Comparison of ENCODE assay signal across 23 cellular contexts in the genomic region with DNA sequence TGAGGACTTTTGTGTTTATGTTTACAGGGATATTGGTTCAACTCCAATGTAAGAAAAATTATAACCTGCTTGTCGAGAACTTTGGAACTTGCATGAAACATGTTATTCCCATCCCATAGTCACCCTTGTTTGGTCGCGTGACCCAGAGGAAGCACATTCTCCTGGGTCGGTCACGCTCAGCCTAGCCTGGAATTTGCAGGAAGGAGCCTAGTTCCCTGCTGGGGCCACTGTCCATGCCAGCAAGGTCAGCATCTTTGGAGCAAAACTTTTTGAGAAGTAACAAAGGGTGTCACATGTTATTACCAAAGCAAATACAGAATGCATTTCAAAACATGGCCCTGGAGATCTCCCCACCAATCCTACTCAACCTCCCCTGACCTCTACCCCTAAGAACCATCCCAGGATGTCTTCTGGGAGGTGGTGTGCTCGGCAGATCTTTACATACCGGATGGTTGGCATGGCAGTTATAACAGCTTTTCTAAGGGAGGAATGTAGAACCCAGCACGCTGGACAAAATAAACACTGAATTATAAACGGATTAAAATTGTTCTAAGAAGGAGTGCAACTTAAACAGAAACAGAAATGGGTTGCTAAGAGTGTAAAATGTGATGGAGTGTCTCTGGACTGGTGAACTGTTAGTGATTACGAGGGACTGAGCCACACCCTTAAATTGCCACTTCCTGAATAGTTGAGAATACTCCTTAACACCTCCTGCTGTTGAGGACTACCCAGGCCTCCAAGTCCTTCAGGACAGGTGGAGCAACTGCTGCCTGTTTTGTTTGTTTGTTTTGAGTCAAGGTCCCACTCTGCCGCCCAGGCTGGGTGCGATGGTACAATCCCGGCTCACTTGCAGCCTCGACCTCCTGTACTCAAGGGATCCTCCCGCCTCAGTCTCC. TPM values are rescaled to one million over a fixed set of nuclear protein-coding genes. Genes with fewer than 3 reads are reported as not detected.
DNase-seq lines count a peak whose midpoint lies in the region; ATAC-seq and TF ChIP-seq lines count a peak whose summit lies in the region.
"Had no signal": no experiment of that assay in that cellular context is flagged by ENCODE, and none has a peak within 500 bp of the region (broad histone marks: within the 10 kb centered on the region; RNA-seq: fewer than 3 reads in every experiment).

No MANE protein-coding gene starts in this region.

- 76 to 84% (median 83%) methylated on average over 15 of the region's 15 CpGs for whole genome bisulfite sequencing in stomach, 5 donors

- no peaks in the 10 kb centered on the region for H3K36me3 Mint-ChIP-seq in natural killer cell
- peaks cover 15% of the 10 kb centered on the region for H3K36me3 Mint-ChIP-seq in natural killer cell treated with Interleukin-12 subunit alpha and Interleukin-12 subunit beta and Interleukin-15 and Interleukin-18, amount 100 ng/mL, for 72 hours
- H3K36me3 Mint-ChIP-seq: brain had no signal

- intact Hi-C loops in natural killer cell (cut with micrococcal nuclease) (no loop called here), sciatic nerve (cut with DNase I) (no loop called here), stomach (cut with DNase I; ENCODE audit: low total_unique reads) (no loop called here)

- H3K27me3 Mint-ChIP-seq in natural killer cell (ENCODE audit: low read depth in 2 of 2), result peaks cover 14 to 19% of the 10 kb centered on the region in 2 donors
- peaks cover 23 to 30% of the 10 kb centered on the region in 2 donors for H3K27me3 Mint-ChIP-seq in natural killer cell treated with Interleukin-12 subunit alpha and Interleukin-12 subunit beta and Interleukin-15 and Interleukin-18, amount 100 ng/mL, for 72 hours

- no peaks in the 10 kb centered on the region for H3K9me3 ChIP-seq in stomach
- H3K9me3 ChIP-seq: vagina had no signal

- no peak overlapping the region for H3K27ac Mint-ChIP-seq in natural killer cell
- peak overlapping the region in 1 of 2 donors; percentile 45 for H3K27ac Mint-ChIP-seq in natural killer cell treated with Interleukin-12 subunit alpha and Interleukin-12 subunit beta and Interleukin-15 and Interleukin-18, amount 100 ng/mL, for 72 hours
- H3K27ac Mint-ChIP-seq: activated naive CD8-positive, alpha-beta T cell treated with anti-CD3 and anti-CD28 coated beads, Interleukin-2, amount 50 U/mL, for 24 hours; brain; nephron progenitor cell had no signal

- peaks cover 0 to 11% (median 4%) of the 10 kb centered on the region in 4 donors for H3K4me1 ChIP-seq in stomach
- H3K4me1 ChIP-seq: vagina had no signal

- no peak for TF ChIP-seq EP300 in stomach (IDR thresholded peaks at IDR 0.05)

- no peak for DNase-seq in natural killer cell
- DNase-seq in natural killer cell treated with Interleukin-12 subunit alpha and Interleukin-12 subunit beta and Interleukin-15 and Interleukin-18, amount 100 ng/mL, for 72 hours (ENCODE audit: low spot score), result no peak
- DNase-seq in islet precursor cell, result peak; percentile 32
- no peak for DNase-seq in sciatic nerve (ENCODE audit: low spot score)
- DNase-seq in SIG-M5 treated with dmso at 0.1 percent for 504 hours (lab: John Stamatoyannopoulos, UW; ENCODE audit: unreplicated experiment), result no peak
- DNase-seq in stomach, result no peak
- DNase-seq in SW 1271 (lab: John Stamatoyannopoulos, UW), result no peak
- DNase-seq: activated CD4-positive, alpha-beta T cell treated with anti-CD3 and anti-CD28 coated beads for 48 hours; activated effector memory CD4-positive, alpha-beta T cell treated with anti-CD3 and anti-CD28 coated beads, Interleukin-2, amount 50 U/mL, for 16 hours; activated naive CD8-positive, alpha-beta T cell treated with anti-CD3 and anti-CD28 coated beads, Interleukin-2, amount 50 U/mL, for 24 hours; C1 segment of cervical spinal cord; HCEC 1CT; mammary epithelial cell; NCI-H1417; NCI-H524 treated with DMSO at 0.1 percent for 48 hours; nephron progenitor cell; posterior cingulate gyrus; stimulated activated CD4-positive, alpha-beta T cell treated with anti-CD3 and anti-CD28 coated beads, Interleukin-4, amount 100 ng/mL, for 24 hours had no signal

- peaks cover 16 to 22% of the 10 kb centered on the region in 2 donors for H3K4me1 Mint-ChIP-seq in natural killer cell
- H3K4me1 Mint-ChIP-seq in natural killer cell treated with Interleukin-12 subunit alpha and Interleukin-12 subunit beta and Interleukin-15 and Interleukin-18, amount 100 ng/mL, for 72 hours (ENCODE audit: low read depth in 2 of 2), result peaks cover 32 to 33% of the 10 kb centered on the region in 2 donors
- H3K4me1 Mint-ChIP-seq: brain had no signal

- no peaks in the 10 kb centered on the region for H3K36me3 ChIP-seq in stomach
- H3K36me3 ChIP-seq: vagina had no signal

- no peak overlapping the region for H3K4me3 ChIP-seq in stomach
- H3K4me3 ChIP-seq: smooth muscle cell, vagina had no signal

- H3K4me3 Mint-ChIP-seq in natural killer cell, result peak overlapping the region; percentile 40
- H3K4me3 Mint-ChIP-seq in natural killer cell treated with Interleukin-12 subunit alpha and Interleukin-12 subunit beta and Interleukin-15 and Interleukin-18, amount 100 ng/mL, for 72 hours, result no peak overlapping the region
- H3K4me3 Mint-ChIP-seq: activated naive CD8-positive, alpha-beta T cell treated with anti-CD3 and anti-CD28 coated beads, Interleukin-2, amount 50 U/mL, for 24 hours; brain; nephron progenitor cell had no signal

- H3K9me3 Mint-ChIP-seq in natural killer cell, result no peaks in the 10 kb centered on the region
- H3K9me3 Mint-ChIP-seq in natural killer cell treated with Interleukin-12 subunit alpha and Interleukin-12 subunit beta and Interleukin-15 and Interleukin-18, amount 100 ng/mL, for 72 hours, result no peaks in the 10 kb centered on the region
- H3K9me3 Mint-ChIP-seq: activated naive CD8-positive, alpha-beta T cell treated with anti-CD3 and anti-CD28 coated beads, Interleukin-2, amount 50 U/mL, for 24 hours had no signal

- ATAC-seq in natural killer cell (no peak), sciatic nerve (peak; percentile 70), GM21367 (IDR thresholded peaks at IDR 0.05; ENCODE audit: unreplicated experiment) (no peak)
- ATAC-seq in natural killer cell treated with Interleukin-12 subunit alpha and Interleukin-12 subunit beta and Interleukin-15 and Interleukin-18, amount 100 ng/mL, for 72 hours, result no peak
- ATAC-seq: activated naive CD8-positive, alpha-beta T cell treated with anti-CD3 and anti-CD28 coated beads, Interleukin-2, amount 50 U/mL, for 24 hours had no signal

- H3K27me3 ChIP-seq in stomach, result no peaks in the 10 kb centered on the region
- H3K27me3 ChIP-seq: vagina had no signal

- no peak overlapping the region for H3K27ac ChIP-seq in stomach
- H3K27ac ChIP-seq: RWPE1, vagina had no signal

- TF ChIP-seq CTCF in natural killer cell (IDR thresholded peaks at IDR 0.05) (no peak), stomach (IDR thresholded peaks at IDR 0.05) (no peak)

- no peak for TF ChIP-seq POLR2A in stomach (IDR thresholded peaks at IDR 0.05)

RNA-seq across cellular contexts. Expression of a gene that starts 26.0 kb away (rescaled TPM):
- 100 to 1,000 TPM; 101 to 167 (median 122) TPM for total RNA-seq in natural killer cell
- total RNA-seq in natural killer cell treated with Interleukin-12 subunit alpha and Interleukin-12 subunit beta and Interleukin-15 and Interleukin-18, amount 100 ng/mL, for 72 hours, result 100 to 1,000 TPM; 198 to 510 TPM
- 19.1 TPM for total RNA-seq in sciatic nerve
- 10 to 100 TPM; 10.3 to 49.8 (median 20.3) TPM for total RNA-seq in stomach
- 1 to 10 TPM; 5.2 to 8.2 (median 7.3) TPM for polyA plus RNA-seq in stomach
- total RNA-seq: mammary epithelial cell had no signal
- polyA plus RNA-seq: mammary epithelial cell had no signal
